In genomic region chr5:154110781-154111180, GRCh38 we compare ENCODE assay signal across 20 cellular contexts.
DNase-seq lines count a peak whose midpoint lies in the region; ATAC-seq and TF ChIP-seq lines count a peak whose summit lies in the region.
"Had no signal": no experiment of that assay in that cellular context is flagged by ENCODE, and none has a peak within 500 bp of the region (broad histone marks: within the 10 kb centered on the region; RNA-seq: fewer than 3 reads in every experiment).

No MANE protein-coding gene starts in this region.

- peaks cover 2% of the 10 kb centered on the region; the same call in 1 of the 2 replicates for H3K27me3 Mint-ChIP-seq in WTC11 (ENCODE audit: low read depth)
- H3K27me3 Mint-ChIP-seq: activated naive CD4-positive, alpha-beta T cell treated with anti-CD3 and anti-CD28 coated beads, Interleukin-2, amount 50 U/mL, for 24 hours; CD4-positive, alpha-beta T cell had no signal

- TF ChIP-seq POLR2A in heart left ventricle (IDR thresholded peaks at IDR 0.05), result no peak

- no peaks in the 10 kb centered on the region for H3K27me3 ChIP-seq in heart left ventricle
- H3K27me3 ChIP-seq: Peyer's patch, right atrium auricular region had no signal

- TF ChIP-seq CTCF in HFF-Myc (IDR thresholded peaks at IDR 0.05; ENCODE audit: low read depth, low read length, missing control alignments), result no peak
- no peak for TF ChIP-seq CTCF in WTC11 (IDR thresholded peaks at IDR 0.05)
- TF ChIP-seq CTCF in heart left ventricle (IDR thresholded peaks at IDR 0.05), result no peak

- peaks cover 0 to 2% (median 0%) of the 10 kb centered on the region in 12 donors for H3K4me1 ChIP-seq in heart left ventricle
- H3K4me1 ChIP-seq: Peyer's patch, right atrium auricular region had no signal

- no peak overlapping the region for H3K4me3 ChIP-seq in HFF-Myc (replicated peaks; ENCODE audit: low read depth, low read length)
- no peak overlapping the region for H3K4me3 ChIP-seq in heart left ventricle
- H3K4me3 ChIP-seq: left ventricle myocardium inferior, Peyer's patch, right atrium auricular region had no signal

- no peaks in the 10 kb centered on the region for H3K36me3 Mint-ChIP-seq in WTC11
- H3K36me3 Mint-ChIP-seq: activated naive CD4-positive, alpha-beta T cell treated with anti-CD3 and anti-CD28 coated beads, Interleukin-2, amount 50 U/mL, for 24 hours had no signal

- DNase-seq in AG08395 (ENCODE audit: low spot score) (peak; percentile 65), HFF-Myc (ENCODE audit: extremely low read depth, low read depth) (peak; percentile 27), WTC11 (ENCODE audit: low spot score) (no peak), iPS-NIHi7 (ENCODE audit: extremely low spot score) (peak; percentile 26), NCI-H2107 (lab: John Stamatoyannopoulos, UW) (no peak), heart left ventricle (no peak), NCI-H1694 (lab: John Stamatoyannopoulos, UW) (no peak)
- DNase-seq: ACHN; CD4-positive, alpha-beta T cell; DMS153; left ventricle myocardium inferior; MM.1S; NCI-H146; Peyer's patch; T1000 had no signal

- ATAC-seq in WTC11, result no peak
- no peak for ATAC-seq in GM21528 (IDR thresholded peaks at IDR 0.05; ENCODE audit: low FRiP score, unreplicated experiment)
- ATAC-seq in heart left ventricle, result no peak
- ATAC-seq: activated CD4-positive, CD25-positive, alpha-beta regulatory T cell treated with anti-CD3 and anti-CD28 coated beads, Interleukin-2, amount 50 U/mL, for 24 hours had no signal

- WGBS in heart left ventricle, 4 donors, result 47 to 67% (median 64%) methylated on average over 4 of the region's 4 CpGs

- no peaks in the 10 kb centered on the region for H3K9me3 Mint-ChIP-seq in WTC11
- H3K9me3 Mint-ChIP-seq: activated naive CD4-positive, alpha-beta T cell treated with anti-CD3 and anti-CD28 coated beads, Interleukin-2, amount 50 U/mL, for 24 hours; CD4-positive, alpha-beta T cell; dendritic cell treated with granulocyte-macrophage colony-stimulating factor and Interleukin-4, amounts not matched to agents 40 ng/mL and 50 ng/mL, for 4 days had no signal

- no peaks in the 10 kb centered on the region for H3K36me3 ChIP-seq in heart left ventricle
- H3K36me3 ChIP-seq: left ventricle myocardium inferior, Peyer's patch, right atrium auricular region had no signal

- no peak overlapping the region for H3K27ac ChIP-seq in heart left ventricle
- H3K27ac ChIP-seq: left ventricle myocardium inferior, Peyer's patch, right atrium auricular region had no signal

- POLR2A ChIA-PET in WTC11 (lab: Charles Lee), result no interaction called here

- intact Hi-C loops in heart left ventricle (cut with DNase I), result no loop called here

- no peak overlapping the region for H3K4me3 Mint-ChIP-seq in WTC11
- H3K4me3 Mint-ChIP-seq: activated naive CD4-positive, alpha-beta T cell treated with anti-CD3 and anti-CD28 coated beads, Interleukin-2, amount 50 U/mL, for 24 hours; CD4-positive, alpha-beta T cell; dendritic cell treated with granulocyte-macrophage colony-stimulating factor and Interleukin-4, amounts not matched to agents 40 ng/mL and 50 ng/mL, for 4 days had no signal

- no peaks in the 10 kb centered on the region for H3K9me3 ChIP-seq in heart left ventricle
- H3K9me3 ChIP-seq: left ventricle myocardium inferior, Peyer's patch, right atrium auricular region had no signal

- CTCF ChIA-PET in WTC11 (lab: Charles Lee), result interaction anchor here (1.4 to 3.2 kb wide), 6 partner anchors 13 to 294 kb away, joined by 4 to 20 read pairs (median 6); no protein-coding TSS in a partner anchor

- H3K27ac Mint-ChIP-seq in WTC11, result no peak overlapping the region
- H3K27ac Mint-ChIP-seq: activated naive CD4-positive, alpha-beta T cell treated with anti-CD3 and anti-CD28 coated beads, Interleukin-2, amount 50 U/mL, for 24 hours; CD4-positive, alpha-beta T cell; dendritic cell treated with granulocyte-macrophage colony-stimulating factor and Interleukin-4, amounts not matched to agents 40 ng/mL and 50 ng/mL, for 4 days had no signal

- peaks cover 55% of the 10 kb centered on the region for H3K4me1 Mint-ChIP-seq in WTC11
- H3K4me1 Mint-ChIP-seq: activated naive CD4-positive, alpha-beta T cell treated with anti-CD3 and anti-CD28 coated beads, Interleukin-2, amount 50 U/mL, for 24 hours had no signal

TF ChIP-seq in WTC11, 78 proteins besides CTCF, POLR2A, EP300 and RAD21:
- no peak for TF ChIP-seq FOXJ3 (CRISPR knock-in tag; IDR thresholded peaks at IDR 0.05; ENCODE audit: borderline replicate concordance)
- TF ChIP-seq NR2C2 (CRISPR knock-in tag; IDR thresholded peaks at IDR 0.05), result no peak
- 0 out of 2 replicates have a peak, but pooled peaks have one; percentile 26 for TF ChIP-seq NR3C1 (CRISPR knock-in tag; conservative IDR thresholded peaks at IDR 0.05; ENCODE audit: low read depth)
- no peak for TF ChIP-seq GABPB1 (CRISPR knock-in tag; IDR thresholded peaks at IDR 0.05)

Comparison
In these comparisons a context has a peak if more than half of its experiments do, and no peak if none do; other contexts are left out.
1. DNase-seq: peak in AG08395 (single experiment), HFF-Myc (single experiment) and iPS-NIHi7 (single experiment); none in WTC11 (single experiment), NCI-H2107 (single experiment), heart left ventricle (0 of 5) and NCI-H1694 (single experiment).